ENCODE assay signal across 19 cellular contexts in genomic region chr1:223824712-223825111, GRCh38. TPM values are rescaled to one million over a fixed set of nuclear protein-coding genes. Genes with fewer than 3 reads are reported as not detected.
DNase-seq lines count a peak whose midpoint lies in the region; ATAC-seq, FAIRE-seq and TF ChIP-seq lines count a peak whose summit lies in the region.
"Had no signal": no experiment of that assay in that cellular context is flagged by ENCODE, and none has a peak within 500 bp of the region (broad histone marks: within the 10 kb centered on the region; RNA-seq: fewer than 3 reads in every experiment).

No MANE protein-coding gene starts in this region.

- H3K27me3 ChIP-seq in right lobe of liver (no peaks in the 10 kb centered on the region), HepG2 (ENCODE audit: control insufficient read depth in 1 of 2, insufficient read depth in 2 of 2, low read length in 2 of 2) (no peaks in the 10 kb centered on the region), upper lobe of right lung (no peaks in the 10 kb centered on the region)

- in situ Hi-C loops in HepG2 (cut with HindIII; ENCODE audit: extremely low pct_ligation_motif_present, low pct_unique_long_range_greater_than_20kb) = no loop called here

- WGBS in right lobe of liver (ENCODE audit: insufficient coverage, low coverage, low lambda C conversion rate, missing lambda C conversion rate) = 60% methylated on average over 3 of the region's 4 CpGs
- WGBS in HepG2 (ENCODE audit: low lambda C conversion rate) = 96% methylated on average over 4 of the region's 4 CpGs

- no peak overlapping the region for H3K27ac Mint-ChIP-seq in T-helper 17 cell
- H3K27ac Mint-ChIP-seq: IgD-negative memory B cell had no signal

- intact Hi-C loops in right lobe of liver (cut with DNase I) = no loop called here
- intact Hi-C loops in HepG2 (cut with micrococcal nuclease; ENCODE audit: unreplicated experiment) = no loop called here
- intact Hi-C loops in mucosa of descending colon (cut with DNase I, micrococcal nuclease) = no loop called here
- intact Hi-C loops in upper lobe of right lung (cut with DNase I) = no loop called here

- peaks cover 0 to 19% (median 0%) of the 10 kb centered on the region in 4 donors for H3K4me1 ChIP-seq in right lobe of liver
- peaks cover 10% of the 10 kb centered on the region; the same call in 1 of the 2 replicates for H3K4me1 ChIP-seq in HepG2 (ENCODE audit: insufficient read depth, low read length)
- H3K4me1 ChIP-seq in mucosa of descending colon (ENCODE audit: low read depth) = peaks cover 15% of the 10 kb centered on the region
- peaks cover 36% of the 10 kb centered on the region for H3K4me1 ChIP-seq in upper lobe of right lung

- TF ChIP-seq EP300 in HepG2 (IDR thresholded peaks at IDR 0.05; ENCODE audit: low read depth in 2 of 2, low read length in 2 of 2) (no peak), HepG2 (CRISPR knock-in tag; IDR thresholded peaks at IDR 0.05; ENCODE audit: borderline replicate concordance) (no peak)

- peaks cover 4% of the 10 kb centered on the region for H3K36me3 Mint-ChIP-seq in T-helper 17 cell (ENCODE audit: low read depth)

- TF ChIP-seq CTCF in right lobe of liver (IDR thresholded peaks at IDR 0.05) (no peak), HepG2 (CRISPR knock-in tag; IDR thresholded peaks at IDR 0.05) (no peak), mucosa of descending colon (IDR thresholded peaks at IDR 0.05) (no peak), upper lobe of right lung (IDR thresholded peaks at IDR 0.05) (no peak)

- peaks cover 56% of the 10 kb centered on the region for H3K79me2 ChIP-seq in HepG2 (ENCODE audit: insufficient read depth, low read length)

- H3K27me3 Mint-ChIP-seq in T-helper 17 cell = no peaks in the 10 kb centered on the region
- H3K27me3 Mint-ChIP-seq: CD8-positive, alpha-beta memory T cell; IgD-negative memory B cell had no signal

- H3K27ac ChIP-seq in right lobe of liver (no peak overlapping the region), HepG2 (ENCODE audit: extremely low read length, insufficient read depth, low read length) (no peak overlapping the region), upper lobe of right lung (no peak overlapping the region)

- CTCF ChIA-PET in HepG2 (lab: Yijun Ruan, JAX; ENCODE audit: low intra/inter-chr PET ratio, low total read pairs) = no interaction called here

- ATAC-seq in right lobe of liver = peak in 3 of 4 donors; percentile 14 to 25 (median 25)
- no peak for ATAC-seq in HepG2
- no peak for ATAC-seq in T-helper 17 cell
- ATAC-seq in mucosa of descending colon = peak; percentile 39
- peak; percentile 9 for ATAC-seq in upper lobe of right lung
- ATAC-seq: SK-N-SH treated with all-trans-retinoic acid at 6 μM for 48 hours had no signal

- TF ChIP-seq POLR2A in right lobe of liver (IDR thresholded peaks at IDR 0.05) (no peak), HepG2 (IDR thresholded peaks at IDR 0.05; ENCODE audit: insufficient read depth in 1 of 2, low read depth in 2 of 2, low read length in 2 of 2) (no peak)

- DNase-seq in right lobe of liver = no peak
- DNase-seq in HepG2 (ENCODE audit: low spot score) = no peak
- no peak for DNase-seq in T-helper 17 cell
- DNase-seq in mucosa of descending colon = no peak
- DNase-seq in upper lobe of right lung = no peak
- no peak for DNase-seq in AG08395 (ENCODE audit: low spot score)
- DNase-seq in NCI-H2227 treated with DMSO at 0.1 percent for 48 hours (lab: John Stamatoyannopoulos, UW) = no peak
- no peak for DNase-seq in A172 (ENCODE audit: low spot score)
- DNase-seq: CD8-positive, alpha-beta memory T cell; DMS 273 treated with DMSO at 0.1 percent for 48 hours; EL; MV-4-11; NCI-H1436 treated with DMSO at 0.1 percent for 48 hours; NCI-H69; SHP77 had no signal

- peaks cover 59% of the 10 kb centered on the region for H3K4me1 Mint-ChIP-seq in T-helper 17 cell

- no peak for TF ChIP-seq RAD21 in HepG2 (CRISPR knock-in tag; IDR thresholded peaks at IDR 0.05)

- H4K20me1 ChIP-seq in HepG2 (ENCODE audit: insufficient read depth, low read length) = no peaks in the 10 kb centered on the region

- no TSS peak for BruUV-seq in HepG2 (replicated peaks; lab: Mats Ljungman, UMichigan)

- H3K4me2 ChIP-seq in HepG2 (ENCODE audit: low read depth, low read length) = no peak overlapping the region

- FAIRE-seq in HepG2 (lab: Jason Lieb, UNC) = no peak
- FAIRE-seq: H54, RCC 7860 had no signal

- no peak overlapping the region for H3K4me3 ChIP-seq in right lobe of liver
- H3K4me3 ChIP-seq in HepG2 (replicated peaks in 1 of 3; ENCODE audit: insufficient read depth in 1 of 3, low read depth in 2 of 3, low read length in 3 of 3) = no peak overlapping the region
- H3K4me3 ChIP-seq in mucosa of descending colon = no peak overlapping the region
- H3K4me3 ChIP-seq in upper lobe of right lung = no peak overlapping the region

- H2AFZ ChIP-seq in HepG2 (ENCODE audit: low read length) = no peak overlapping the region

- H3K9ac ChIP-seq in HepG2 (ENCODE audit: insufficient read depth, low read depth, low read length) = no peak overlapping the region

- no peaks in the 10 kb centered on the region for H3K36me3 ChIP-seq in right lobe of liver
- H3K36me3 ChIP-seq in HepG2 (replicated peaks in 1 of 2; ENCODE audit: control insufficient read depth in 1 of 2, insufficient read depth in 2 of 2, low read length in 2 of 2) = peaks cover 4 to 8% of the 10 kb centered on the region in 2 experiments; a peak in 3 of 5 replicates
- no peaks in the 10 kb centered on the region for H3K36me3 ChIP-seq in mucosa of descending colon (ENCODE audit: low read depth)
- H3K36me3 ChIP-seq in upper lobe of right lung = no peaks in the 10 kb centered on the region

- POLR2A ChIA-PET in HepG2 (lab: Yijun Ruan, JAX) = interaction anchor here (0.7 kb wide), 1 partner anchor 21 kb away, joined by 3 read pairs; the partner anchor contains the start of gene TP53BP2

- peak overlapping the region; percentile 68 for H3K4me3 Mint-ChIP-seq in T-helper 17 cell

- no peaks in the 10 kb centered on the region for H3K9me3 ChIP-seq in right lobe of liver
- no peaks in the 10 kb centered on the region for H3K9me3 ChIP-seq in HepG2 (ENCODE audit: low read length)
- no peaks in the 10 kb centered on the region for H3K9me3 ChIP-seq in T-helper 17 cell (ENCODE audit: control insufficient read depth, low read length, poor library complexity, severe bottlenecking)
- no peaks in the 10 kb centered on the region for H3K9me3 ChIP-seq in mucosa of descending colon
- H3K9me3 ChIP-seq in upper lobe of right lung = no peaks in the 10 kb centered on the region

TF ChIP-seq in HepG2, 621 proteins besides CTCF, POLR2A, EP300 and RAD21 (continues in another document):
- no peak for TF ChIP-seq NR2C2 (CRISPR knock-in tag; IDR thresholded peaks at IDR 0.05; ENCODE audit: borderline replicate concordance)
- TF ChIP-seq PATZ1 (CRISPR knock-in tag; IDR thresholded peaks at IDR 0.05) = no peak
- TF ChIP-seq EED (CRISPR knock-in tag; IDR thresholded peaks at IDR 0.05) = no peak
- no peak for TF ChIP-seq HNF4G (IDR thresholded peaks at IDR 0.05; ENCODE audit: borderline replicate concordance, low read depth, low read length)
- TF ChIP-seq HNF4G (CRISPR knock-in tag; IDR thresholded peaks at IDR 0.05; ENCODE audit: borderline replicate concordance, low read depth) = no peak

RNA-seq across cellular contexts. Expression of gene TP53BP2, which starts 21.0 kb away (rescaled TPM):
- 10 to 100 TPM; 13.7 to 46.4 (median 19.0) TPM for total RNA-seq in right lobe of liver
- total RNA-seq in HepG2 (2016; rRNA removed; fragmentation: Illumina TruSeq; extraction: Trizol) = 14.0 and 15.0 TPM in 2 replicates
- total RNA-seq in HepG2 (2016; cell fraction: cytosol; rRNA removed; fragmentation: Illumina TruSeq; extraction: Trizol; ENCODE audit: low read depth) = 6.3 and 7.0 TPM in 2 replicates
- 13.6 and 14.3 TPM in 2 replicates for total RNA-seq in HepG2 (2016; cell fraction: insoluble cytoplasmic fraction; rRNA removed; fragmentation: Illumina TruSeq; extraction: Trizol)
- total RNA-seq in HepG2 (2016; cell fraction: membrane; rRNA removed; fragmentation: Illumina TruSeq; extraction: Trizol) = 6.1 TPM in 2 replicates
- total RNA-seq in HepG2 (2016; cell fraction: nucleus; rRNA removed; fragmentation: Illumina TruSeq; extraction: Trizol) = 20.9 and 22.7 TPM in 2 replicates
- 8.3 and 10.0 TPM in 2 replicates for polyA plus RNA-seq in HepG2 (2011; rRNA removed)
- 5.0 and 6.9 TPM in 2 replicates for polyA plus RNA-seq in HepG2 (2011; cell fraction: cytosol; rRNA removed)
- 8.2 and 8.4 TPM in 2 replicates for polyA plus RNA-seq in HepG2 (2011; cell fraction: nucleus; rRNA removed)
- polyA plus RNA-seq in HepG2 (2012) = 8.0 and 8.5 TPM in 2 replicates
- 0.60 and 0.93 TPM in 2 replicates for polyA plus RNA-seq in HepG2 (2016; cell fraction: cytosol; fragmentation: Illumina TruSeq; extraction: Trizol; ENCODE audit: low read depth)
- polyA plus RNA-seq in HepG2 (2016; cell fraction: insoluble cytoplasmic fraction; fragmentation: Illumina TruSeq; extraction: Trizol; ENCODE audit: low read depth) = 15.4 and 16.4 TPM in 2 replicates
- polyA plus RNA-seq in HepG2 (2016; cell fraction: membrane; fragmentation: Illumina TruSeq; extraction: Trizol; ENCODE audit: low read depth) = 2.4 and 2.5 TPM in 2 replicates
- 17.1 and 18.0 TPM in 2 replicates for polyA plus RNA-seq in HepG2 (2016; cell fraction: nucleus; fragmentation: Illumina TruSeq; extraction: Trizol; ENCODE audit: insufficient read depth, low read depth)
- 27.0 and 42.8 TPM in 2 replicates for polyA minus RNA-seq in HepG2 (2011; rRNA and poly(A)+ RNA removed; ENCODE audit: low replicate concordance)
- 10.3 and 11.3 TPM in 2 replicates for polyA minus RNA-seq in HepG2 (2011; cell fraction: cytosol; rRNA and poly(A)+ RNA removed)
- 55.9 and 63.6 TPM in 2 replicates for polyA minus RNA-seq in HepG2 (2011; cell fraction: nucleus; rRNA and poly(A)+ RNA removed)
- total RNA-seq in T-helper 17 cell = 100 to 1,000 TPM in 1 of 2 donors, 10 to 100 TPM in 1; 97.6 to 136 TPM
- total RNA-seq in mucosa of descending colon = 10 to 100 TPM; 30.6 to 34.5 (median 32.5) TPM
- 64.4 TPM for total RNA-seq in upper lobe of right lung
- 40.3 and 50.6 TPM in 2 replicates for total RNA-seq in A172 (2014; rRNA removed; shearing (Covaris generic))

Comparison
In these comparisons a context has a peak if more than half of its experiments do, and no peak if none do; other contexts are left out.
1. ATAC-seq: peak in right lobe of liver (3 of 4), mucosa of descending colon (single experiment) and upper lobe of right lung (single experiment); none in HepG2 (single experiment) and T-helper 17 cell (single experiment).